In genomic region chr3:147408180-147409105, GRCh38 we compare ENCODE assay signal across 14 cellular contexts. TPM values are rescaled to one million over a fixed set of nuclear protein-coding genes. Genes with fewer than 3 reads are reported as not detected.
A peak's percentile ranks its signal among the peaks of the same experiment; 100 is the strongest.
DNase-seq lines count a peak whose midpoint lies in the region; ATAC-seq and TF ChIP-seq lines count a peak whose summit lies in the region.
"Had no signal": no experiment of that assay in that cellular context is flagged by ENCODE, and none has a peak within 500 bp of the region (broad histone marks: within the 10 kb centered on the region; RNA-seq: fewer than 3 reads in every experiment).

No MANE protein-coding gene starts in this region.

- H3K36me3 ChIP-seq in CD4-positive, CD25-positive, alpha-beta regulatory T cell (ENCODE audit: control insufficient read depth, insufficient read depth, low read length): no peaks in the 10 kb centered on the region
- H3K36me3 ChIP-seq in brain microvascular endothelial cell (replicated peaks): peaks cover 4% of the 10 kb centered on the region
- H3K36me3 ChIP-seq in effector memory CD4-positive, alpha-beta T cell (ENCODE audit: control insufficient read depth, insufficient read depth, low read length): no peaks in the 10 kb centered on the region
- H3K36me3 ChIP-seq: heart left ventricle, neutrophil had no signal

- ATAC-seq in CD4-positive, CD25-positive, alpha-beta regulatory T cell (ENCODE audit: low read depth in 2 of 2): no peak
- ATAC-seq in naive thymus-derived CD8-positive, alpha-beta T cell: no peak
- no peak for ATAC-seq in GM19328 (IDR thresholded peaks at IDR 0.05; ENCODE audit: unreplicated experiment)
- ATAC-seq: HCT116, heart left ventricle had no signal

- in situ Hi-C loops in brain microvascular endothelial cell (cut with HindIII; ENCODE audit: low pct_ligation_motif_present, low sequenced_read_pairs): loop anchor here (25.0 kb wide), 1 partner anchor 679 kb away; no protein-coding TSS in a partner anchor

- peaks cover 88% of the 10 kb centered on the region for H3K27me3 Mint-ChIP-seq in CD4-positive, CD25-positive, alpha-beta regulatory T cell
- H3K27me3 Mint-ChIP-seq in naive thymus-derived CD8-positive, alpha-beta T cell: peaks cover 48 to 92% (median 73%) of the 10 kb centered on the region in 5 donors

- DNase-seq in CD4-positive, CD25-positive, alpha-beta regulatory T cell: no peak
- DNase-seq in HFF-Myc (ENCODE audit: extremely low read depth, low read depth) (no peak), brain microvascular endothelial cell (no peak), AG08396 (ENCODE audit: low spot score) (no peak), NCI-H2171 treated with DMSO at 0.1 percent for 48 hours (lab: John Stamatoyannopoulos, UW) (no peak)
- no peak for DNase-seq in naive thymus-derived CD8-positive, alpha-beta T cell
- no peak for DNase-seq in effector memory CD4-positive, alpha-beta T cell
- DNase-seq: heart left ventricle, NCI-H187 treated with DMSO at 0.1 percent for 48 hours, RPMI8226 had no signal

- no peak overlapping the region for H3K4me3 ChIP-seq in CD4-positive, CD25-positive, alpha-beta regulatory T cell (ENCODE audit: low read depth, low read length)
- H3K4me3 ChIP-seq in HFF-Myc (replicated peaks; ENCODE audit: low read depth, low read length) (peak overlapping the region; percentile 24), brain microvascular endothelial cell (ENCODE audit: low read depth, low read length) (peak overlapping the region; percentile 50)
- H3K4me3 ChIP-seq in effector memory CD4-positive, alpha-beta T cell (ENCODE audit: insufficient read depth, low read depth, low read length, poor library complexity, severe bottlenecking): no peak overlapping the region

- no peaks in the 10 kb centered on the region for H3K36me3 Mint-ChIP-seq in CD4-positive, CD25-positive, alpha-beta regulatory T cell
- peaks cover 18 to 41% (median 35%) of the 10 kb centered on the region in 3 donors for H3K36me3 Mint-ChIP-seq in naive thymus-derived CD8-positive, alpha-beta T cell

- peaks cover 0 to 39% (median 9%) of the 10 kb centered on the region in 7 donors for H3K9me3 Mint-ChIP-seq in CD4-positive, CD25-positive, alpha-beta regulatory T cell
- H3K9me3 Mint-ChIP-seq in naive thymus-derived CD8-positive, alpha-beta T cell: peaks cover 5 to 56% (median 20%) of the 10 kb centered on the region in 9 donors

- H3K27ac Mint-ChIP-seq in CD4-positive, CD25-positive, alpha-beta regulatory T cell: no peak overlapping the region
- H3K27ac Mint-ChIP-seq in naive thymus-derived CD8-positive, alpha-beta T cell: peak overlapping the region in 2 of 10 donors; percentile 60 to 92

- peaks cover 29% of the 10 kb centered on the region for H3K4me1 ChIP-seq in CD4-positive, CD25-positive, alpha-beta regulatory T cell (ENCODE audit: control insufficient read depth, insufficient read depth, low read length, poor library complexity, severe bottlenecking)
- peaks cover 13% of the 10 kb centered on the region for H3K4me1 ChIP-seq in effector memory CD4-positive, alpha-beta T cell (ENCODE audit: control insufficient read depth, insufficient read depth, low read length, poor library complexity, severe bottlenecking)

- no peak for TF ChIP-seq CTCF in HFF-Myc (IDR thresholded peaks at IDR 0.05; ENCODE audit: low read depth, low read length, missing control alignments)
- TF ChIP-seq CTCF in brain microvascular endothelial cell (IDR thresholded peaks at IDR 0.05; ENCODE audit: low read depth, low read length, missing control alignments): no peak

- peaks cover 29% of the 10 kb centered on the region for H3K27me3 ChIP-seq in CD4-positive, CD25-positive, alpha-beta regulatory T cell (ENCODE audit: control insufficient read depth, insufficient read depth, low read length)
- no peaks in the 10 kb centered on the region for H3K27me3 ChIP-seq in brain microvascular endothelial cell (replicated peaks)
- H3K27me3 ChIP-seq in effector memory CD4-positive, alpha-beta T cell (replicated peaks; ENCODE audit: control insufficient read depth, insufficient read depth, low read length, poor library complexity, severe bottlenecking): peaks cover 64% of the 10 kb centered on the region

- H3K4me3 Mint-ChIP-seq in CD4-positive, CD25-positive, alpha-beta regulatory T cell: peak overlapping the region; percentile 25 to 78 (median 49)
- peak overlapping the region in 9 of 10 donors; percentile 5 to 82 (median 46) for H3K4me3 Mint-ChIP-seq in naive thymus-derived CD8-positive, alpha-beta T cell

- POLR2A ChIA-PET in naive thymus-derived CD8-positive, alpha-beta T cell (lab: Charles Lee): no interaction called here

- H3K9me3 ChIP-seq in CD4-positive, CD25-positive, alpha-beta regulatory T cell (ENCODE audit: control insufficient read depth in 2 of 2, low read length in 2 of 2): peaks cover 7 to 26% of the 10 kb centered on the region in 2 experiments
- no peaks in the 10 kb centered on the region for H3K9me3 ChIP-seq in effector memory CD4-positive, alpha-beta T cell (ENCODE audit: control insufficient read depth, low read length)
- H3K9me3 ChIP-seq: heart left ventricle had no signal

- H3K4me1 Mint-ChIP-seq in CD4-positive, CD25-positive, alpha-beta regulatory T cell: peaks cover 6 to 44% (median 11%) of the 10 kb centered on the region in 4 donors
- H3K4me1 Mint-ChIP-seq in naive thymus-derived CD8-positive, alpha-beta T cell: peaks cover 21 to 41% (median 36%) of the 10 kb centered on the region in 4 donors

- H3K27ac ChIP-seq in CD4-positive, CD25-positive, alpha-beta regulatory T cell (ENCODE audit: insufficient read depth, low read length, poor library complexity, severe bottlenecking): no peak overlapping the region
- H3K27ac ChIP-seq in brain microvascular endothelial cell: peak overlapping the region; percentile 85
- no peak overlapping the region for H3K27ac ChIP-seq in effector memory CD4-positive, alpha-beta T cell (ENCODE audit: insufficient read depth, low read length, poor library complexity, severe bottlenecking)
- H3K27ac ChIP-seq: heart left ventricle, neutrophil had no signal

RNA-seq across cellular contexts. Expression of gene ZIC1, which starts 0.7 kb away (rescaled TPM):
- total RNA-seq in CD4-positive, CD25-positive, alpha-beta regulatory T cell: not detected
- not detected for polyA plus RNA-seq in CD4-positive, CD25-positive, alpha-beta regulatory T cell
- not detected for total RNA-seq in naive thymus-derived CD8-positive, alpha-beta T cell
- not detected for polyA plus RNA-seq in naive thymus-derived CD8-positive, alpha-beta T cell
- total RNA-seq: urinary bladder had no signal
- polyA plus RNA-seq: heart left ventricle, urinary bladder had no signal

RNA-seq across cellular contexts. Expression of gene ZIC4, which starts 2.1 kb away (rescaled TPM):
- total RNA-seq in CD4-positive, CD25-positive, alpha-beta regulatory T cell: not detected
- polyA plus RNA-seq in CD4-positive, CD25-positive, alpha-beta regulatory T cell: not detected
- not detected for total RNA-seq in naive thymus-derived CD8-positive, alpha-beta T cell
- polyA plus RNA-seq in naive thymus-derived CD8-positive, alpha-beta T cell: not detected
- total RNA-seq: heart left ventricle, urinary bladder had no signal
- polyA plus RNA-seq: heart left ventricle, urinary bladder had no signal

Comparison
In these comparisons a context has a peak if more than half of its experiments do, and no peak if none do; other contexts are left out.
1. H3K4me3 ChIP-seq: peak in HFF-Myc (single experiment) and brain microvascular endothelial cell (single experiment); none in CD4-positive, CD25-positive, alpha-beta regulatory T cell (single experiment) and effector memory CD4-positive, alpha-beta T cell (single experiment).